ENCODE assay signal across 8 cellular contexts in genomic region chr1:39657923-39658485, GRCh38. TPM values are rescaled to one million over a fixed set of nuclear protein-coding genes. Genes with fewer than 3 reads are reported as not detected.
A peak's percentile ranks its signal among the peaks of the same experiment; 100 is the strongest.
DNase-seq lines count a peak whose midpoint lies in the region; ATAC-seq and TF ChIP-seq lines count a peak whose summit lies in the region.

No MANE protein-coding gene starts in this region.

- POLR2A ChIA-PET in activated CD4-positive, alpha-beta T cell treated with anti-CD3 and anti-CD28 coated beads, Interleukin-2, amount 10 ng/mL, durations not matched to agents 7 days and 5 days (lab: Charles Lee): no interaction called here

- in situ Hi-C loops in HAP-1 (cut with MboI; ENCODE audit: low sequenced_read_pairs): no loop called here

- H3K27me3 ChIP-seq in HAP-1 (ENCODE audit: low read depth): no peaks in the 10 kb centered on the region

- H3K4me1 Mint-ChIP-seq in CD14-positive monocyte: peaks cover 17% of the 10 kb centered on the region
- H3K4me1 Mint-ChIP-seq in activated CD4-positive, alpha-beta T cell treated with anti-CD3 and anti-CD28 coated beads, Interleukin-2, amount 10 ng/mL, durations not matched to agents 7 days and 5 days: peaks cover 7% of the 10 kb centered on the region
- H3K4me1 Mint-ChIP-seq in effector memory CD8-positive, alpha-beta T cell (ENCODE audit: low read depth in 2 of 2): peaks cover 0 to 10% of the 10 kb centered on the region in 2 donors
- peaks cover 11 to 30% of the 10 kb centered on the region in 2 donors for H3K4me1 Mint-ChIP-seq in stimulated activated naive B cell treated with anti-CD40 and anti-IgM and Interleukin-4, amounts not matched to agents 10 μg/mL and 1 μg/mL and 100 μg/mL, for 72 hours

- intact Hi-C loops in CD14-positive monocyte (cut with micrococcal nuclease): loop anchor here in 1 of 2 donors (5.0 kb wide), 1 partner anchor 64 kb away; no protein-coding TSS in a partner anchor
- intact Hi-C loops in mucosa of descending colon (cut with DNase I, micrococcal nuclease): loop anchor here in 1 of 2 donors (10.0 kb wide), 1 partner anchor 53 kb away; no protein-coding TSS in a partner anchor

- H3K9me3 ChIP-seq in HAP-1 (no peaks in the 10 kb centered on the region), mucosa of descending colon (no peaks in the 10 kb centered on the region)

- no peaks in the 10 kb centered on the region for H3K9me3 Mint-ChIP-seq in CD14-positive monocyte
- no peaks in the 10 kb centered on the region for H3K9me3 Mint-ChIP-seq in activated CD4-positive, alpha-beta T cell treated with anti-CD3 and anti-CD28 coated beads, Interleukin-2, amount 10 ng/mL, durations not matched to agents 7 days and 5 days
- no peaks in the 10 kb centered on the region for H3K9me3 Mint-ChIP-seq in effector memory CD8-positive, alpha-beta T cell
- H3K9me3 Mint-ChIP-seq in stimulated activated naive B cell treated with anti-CD40 and anti-IgM and Interleukin-4, amounts not matched to agents 10 μg/mL and 1 μg/mL and 100 μg/mL, for 72 hours: no peaks in the 10 kb centered on the region

- DNase-seq in CD14-positive monocyte (ENCODE audit: low spot score) (no peak), HAP-1 (ENCODE audit: low spot score in 2 of 2) (peak; percentile 77 to 86), NCI-H69 (lab: John Stamatoyannopoulos, UW) (peak; percentile 71), mucosa of descending colon (peak; percentile 56 to 74 (median 73))
- DNase-seq in activated CD4-positive, alpha-beta T cell treated with anti-CD3 and anti-CD28 coated beads, Interleukin-2, amount 10 ng/mL, durations not matched to agents 7 days and 5 days: peak; percentile 71
- DNase-seq in effector memory CD8-positive, alpha-beta T cell: peak; percentile 44 to 51 (median 47)
- peak; percentile 31 for DNase-seq in stimulated activated naive B cell treated with anti-CD40 and anti-IgM and Interleukin-4, amounts not matched to agents 10 μg/mL and 1 μg/mL and 100 μg/mL, for 72 hours

- peak overlapping the region; percentile 14 for H3K4me3 ChIP-seq in HAP-1
- no peak overlapping the region for H3K4me3 ChIP-seq in mucosa of descending colon

- peaks cover 2 to 14% (median 4%) of the 10 kb centered on the region in 3 donors for H3K27me3 Mint-ChIP-seq in CD14-positive monocyte (ENCODE audit: low read depth in 3 of 3)
- peaks cover 13% of the 10 kb centered on the region for H3K27me3 Mint-ChIP-seq in activated CD4-positive, alpha-beta T cell treated with anti-CD3 and anti-CD28 coated beads, Interleukin-2, amount 10 ng/mL, durations not matched to agents 7 days and 5 days
- H3K27me3 Mint-ChIP-seq in effector memory CD8-positive, alpha-beta T cell: peaks cover 0 to 29% of the 10 kb centered on the region in 2 donors
- peaks cover 18 to 31% of the 10 kb centered on the region in 2 donors for H3K27me3 Mint-ChIP-seq in stimulated activated naive B cell treated with anti-CD40 and anti-IgM and Interleukin-4, amounts not matched to agents 10 μg/mL and 1 μg/mL and 100 μg/mL, for 72 hours

- H3K4me3 Mint-ChIP-seq in CD14-positive monocyte: peak overlapping the region in 1 of 2 donors; percentile 65
- H3K4me3 Mint-ChIP-seq in activated CD4-positive, alpha-beta T cell treated with anti-CD3 and anti-CD28 coated beads, Interleukin-2, amount 10 ng/mL, durations not matched to agents 7 days and 5 days: no peak overlapping the region
- H3K4me3 Mint-ChIP-seq in effector memory CD8-positive, alpha-beta T cell: peak overlapping the region in 1 of 2 donors; percentile 43
- H3K4me3 Mint-ChIP-seq in stimulated activated naive B cell treated with anti-CD40 and anti-IgM and Interleukin-4, amounts not matched to agents 10 μg/mL and 1 μg/mL and 100 μg/mL, for 72 hours: peak overlapping the region; percentile 9 to 45

- peak; percentile 74 for ATAC-seq in effector memory CD8-positive, alpha-beta T cell (replicated peaks)
- peak; percentile 85 for ATAC-seq in mucosa of descending colon
- ATAC-seq in stimulated activated naive B cell treated with anti-CD40 and anti-IgM and Interleukin-4, amounts not matched to agents 10 μg/mL and 1 μg/mL and 100 μg/mL, for 72 hours (replicated peaks): peak; percentile 70 to 75
- no peak for ATAC-seq in HG03571 (IDR thresholded peaks at IDR 0.05; ENCODE audit: unreplicated experiment)

- H3K4me1 ChIP-seq in HAP-1: peaks cover 3% of the 10 kb centered on the region; the same call in 1 of the 2 replicates
- H3K4me1 ChIP-seq in mucosa of descending colon (ENCODE audit: low read depth): no peaks in the 10 kb centered on the region

- H3K36me3 Mint-ChIP-seq in CD14-positive monocyte: no peaks in the 10 kb centered on the region
- no peaks in the 10 kb centered on the region for H3K36me3 Mint-ChIP-seq in activated CD4-positive, alpha-beta T cell treated with anti-CD3 and anti-CD28 coated beads, Interleukin-2, amount 10 ng/mL, durations not matched to agents 7 days and 5 days (ENCODE audit: low read depth)
- H3K36me3 Mint-ChIP-seq in effector memory CD8-positive, alpha-beta T cell (ENCODE audit: insufficient read depth): no peaks in the 10 kb centered on the region
- no peaks in the 10 kb centered on the region for H3K36me3 Mint-ChIP-seq in stimulated activated naive B cell treated with anti-CD40 and anti-IgM and Interleukin-4, amounts not matched to agents 10 μg/mL and 1 μg/mL and 100 μg/mL, for 72 hours

- H3K27ac Mint-ChIP-seq in CD14-positive monocyte: peak overlapping the region in 1 of 7 donors; percentile 1
- H3K27ac Mint-ChIP-seq in activated CD4-positive, alpha-beta T cell treated with anti-CD3 and anti-CD28 coated beads, Interleukin-2, amount 10 ng/mL, durations not matched to agents 7 days and 5 days: peak overlapping the region; percentile 31
- H3K27ac Mint-ChIP-seq in effector memory CD8-positive, alpha-beta T cell: peak overlapping the region in 1 of 2 donors; percentile 41
- H3K27ac Mint-ChIP-seq in stimulated activated naive B cell treated with anti-CD40 and anti-IgM and Interleukin-4, amounts not matched to agents 10 μg/mL and 1 μg/mL and 100 μg/mL, for 72 hours: no peak overlapping the region

- CTCF ChIA-PET in activated CD4-positive, alpha-beta T cell treated with anti-CD3 and anti-CD28 coated beads, Interleukin-2, amount 10 ng/mL, durations not matched to agents 7 days and 5 days (lab: Charles Lee): interaction anchor here (0.7 to 3.7 kb wide), 23 partner anchors 9 to 141 kb away, joined by 3 to 31 read pairs (median 5); partner anchors contain the start of genes HPCAL4, NT5C1A and PABPC4

- no peaks in the 10 kb centered on the region for H3K36me3 ChIP-seq in HAP-1 (replicated peaks)
- H3K36me3 ChIP-seq in mucosa of descending colon (ENCODE audit: low read depth): no peaks in the 10 kb centered on the region

- TF ChIP-seq CTCF in CD14-positive monocyte (IDR thresholded peaks at IDR 0.05) (peak; percentile 92), mucosa of descending colon (IDR thresholded peaks at IDR 0.05) (peak; percentile 58)

RNA-seq across cellular contexts. Expression of gene NT5C1A, which starts 13.9 kb away (rescaled TPM):
- polyA plus RNA-seq in CD14-positive monocyte: not detected
- total RNA-seq in activated CD4-positive, alpha-beta T cell treated with anti-CD3 and anti-CD28 coated beads, Interleukin-2, amount 10 ng/mL, durations not matched to agents 7 days and 5 days: not detected
- under 1 TPM in 1 of 3 donors, not detected in 2; 0.27 TPM for total RNA-seq in mucosa of descending colon

RNA-seq across cellular contexts. Expression of gene HEYL, which starts 18.6 kb away (rescaled TPM):
- polyA plus RNA-seq in CD14-positive monocyte: under 1 TPM; 0.04 to 0.15 TPM
- total RNA-seq in activated CD4-positive, alpha-beta T cell treated with anti-CD3 and anti-CD28 coated beads, Interleukin-2, amount 10 ng/mL, durations not matched to agents 7 days and 5 days: not detected
- total RNA-seq in mucosa of descending colon: 1 to 10 TPM; 2.3 to 3.5 (median 2.4) TPM

RNA-seq across cellular contexts. Expression of gene HPCAL4, which starts 33.2 kb away (rescaled TPM):
- polyA plus RNA-seq in CD14-positive monocyte: under 1 TPM in 1 of 2 donors, not detected in 1; 0.03 TPM
- 1 to 10 TPM; 2.0 TPM for total RNA-seq in activated CD4-positive, alpha-beta T cell treated with anti-CD3 and anti-CD28 coated beads, Interleukin-2, amount 10 ng/mL, durations not matched to agents 7 days and 5 days
- under 1 TPM in 2 of 3 donors, not detected in 1; 0.07 to 0.51 TPM for total RNA-seq in mucosa of descending colon
